ENCODE assay signal across 12 cellular contexts in the genomic region with DNA sequence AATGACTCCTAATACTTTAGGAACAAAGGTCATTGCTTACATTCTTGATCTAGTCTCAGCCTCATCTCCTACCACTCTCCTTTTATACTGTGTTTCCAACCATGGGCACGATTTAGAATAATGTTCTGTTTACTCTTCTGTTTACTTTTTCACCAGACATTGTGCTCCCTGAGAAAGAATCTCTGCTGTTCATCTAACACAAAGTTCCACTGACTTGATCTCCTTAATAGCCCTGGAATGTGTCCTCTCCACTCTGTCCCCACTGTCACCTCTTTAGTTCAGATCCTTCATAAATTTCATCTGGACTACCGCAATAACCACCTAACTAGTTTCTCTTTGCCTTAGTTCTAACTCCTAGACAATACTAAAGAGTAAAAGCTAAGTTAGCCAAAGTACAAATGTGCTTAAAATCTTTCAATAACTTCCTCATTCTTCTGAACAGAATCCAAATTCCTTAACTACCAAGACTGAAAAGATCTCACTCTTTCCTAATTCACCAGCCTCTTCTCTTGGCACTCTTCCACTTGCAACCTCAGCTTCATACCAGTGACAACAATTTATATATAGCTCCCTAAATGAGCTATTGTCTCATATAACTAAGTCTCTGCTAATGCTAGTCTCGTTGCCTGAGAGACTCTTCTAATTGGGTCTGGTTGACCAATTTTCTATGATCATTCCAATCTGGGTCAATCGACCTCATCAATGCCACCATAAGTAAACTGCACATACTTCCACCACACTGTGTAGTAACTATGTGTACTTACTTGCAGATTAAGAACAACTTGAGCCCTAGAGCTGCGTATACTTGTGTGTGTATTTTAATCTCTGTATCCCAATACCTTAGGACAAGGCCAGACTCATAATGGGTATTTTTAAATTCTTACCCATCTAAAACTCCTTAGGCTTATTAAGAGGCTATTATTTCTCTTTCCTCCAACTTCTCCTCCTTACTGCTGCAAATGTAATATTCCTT.
A peak's percentile ranks its signal among the peaks of the same experiment; 100 is the strongest.
DNase-seq lines count a peak whose midpoint lies in the region; ATAC-seq, FAIRE-seq and TF ChIP-seq lines count a peak whose summit lies in the region.
"Had no signal": no experiment of that assay in that cellular context is flagged by ENCODE, and none has a peak within 500 bp of the region (broad histone marks: within the 10 kb centered on the region; RNA-seq: fewer than 3 reads in every experiment).

No MANE protein-coding gene starts in this region.

- H3K27me3 ChIP-seq in IMR-90 (ENCODE audit: control insufficient read depth, insufficient read depth, low read length) (no peaks in the 10 kb centered on the region), bronchial epithelial cell (ENCODE audit: control insufficient read depth, insufficient read depth, low read length) (no peaks in the 10 kb centered on the region), keratinocyte (ENCODE audit: control insufficient read depth, extremely low read depth, insufficient read depth, low read length) (no peaks in the 10 kb centered on the region)

- FAIRE-seq in bronchial epithelial cell (lab: Jason Lieb, UNC) = no peak
- peak; percentile 48 for FAIRE-seq in keratinocyte (lab: Jason Lieb, UNC)

- H3K79me2 ChIP-seq in keratinocyte (ENCODE audit: control insufficient read depth, insufficient read depth, low read length) = no peaks in the 10 kb centered on the region

- peak overlapping the region; percentile 38; the same call in 1 of the 2 replicates for H4K5ac ChIP-seq in IMR-90 (ENCODE audit: low read depth, low read length)

- peak overlapping the region; percentile 45 for H2BK20ac ChIP-seq in IMR-90 (ENCODE audit: low read depth, low read length)

- H3K4me2 ChIP-seq in IMR-90 (ENCODE audit: low read depth, low read length) (peak overlapping the region; percentile 85; the same call in 1 of the 2 replicates), keratinocyte (ENCODE audit: control insufficient read depth, extremely low read depth, insufficient read depth, low read depth, low read length) (peak overlapping the region; percentile 25)

- H2BK5ac ChIP-seq in IMR-90 (ENCODE audit: low read depth, low read length, poor library complexity, severe bottlenecking) = peak overlapping the region; percentile 67

- no peak overlapping the region for H3K27ac Mint-ChIP-seq in activated CD4-positive, alpha-beta T cell treated with anti-CD3 and anti-CD28 coated beads, Interleukin-2, amount 10 ng/mL, durations not matched to agents 24 days and 14 days
- H3K27ac Mint-ChIP-seq: CD4-positive, CD25-positive, alpha-beta regulatory T cell; effector memory CD8-positive, alpha-beta T cell had no signal

- peak overlapping the region; percentile 19 for H3K56ac ChIP-seq in IMR-90 (ENCODE audit: extremely low read depth, insufficient read depth, low read length)

- H3K9me3 ChIP-seq in IMR-90 (ENCODE audit: control insufficient read depth, insufficient read depth, low read length) (no peaks in the 10 kb centered on the region), keratinocyte (ENCODE audit: control insufficient read depth, low read depth, low read length) (no peaks in the 10 kb centered on the region)

- no peak overlapping the region for H2AK9ac ChIP-seq in IMR-90 (replicated peaks; ENCODE audit: low read depth, low read length, poor library complexity)

- H3K36me3 ChIP-seq in IMR-90 (ENCODE audit: control insufficient read depth, insufficient read depth, low read length) (no peaks in the 10 kb centered on the region), bronchial epithelial cell (ENCODE audit: control insufficient read depth, insufficient read depth, low read length) (no peaks in the 10 kb centered on the region), keratinocyte (ENCODE audit: control insufficient read depth in 2 of 2, extremely low read depth in 1 of 2, insufficient read depth in 2 of 2, low read length in 2 of 2) (peaks cover 2 to 3% of the 10 kb centered on the region in 2 experiments)

- dilution Hi-C loops in IMR-90 (cut with HindIII; ENCODE audit: low sequenced_read_pairs, unreplicated experiment) (no loop called here), keratinocyte (cut with MboI; ENCODE audit: extremely low pct_ligation_motif_present, low sequenced_read_pairs) (no loop called here)

- 60% methylated on average over 1 of the region's 5 CpGs; no CpG with 5 or more reads in 1 of the 2 experiments for WGBS in IMR-90 (ENCODE audit: extremely low coverage in 2 of 2, insufficient read length in 1 of 2), 2 experiments

- H3K4me1 ChIP-seq in IMR-90 (ENCODE audit: control insufficient read depth, insufficient read depth, low read length) (no peaks in the 10 kb centered on the region; the same call in 1 of the 2 replicates), keratinocyte (ENCODE audit: control insufficient read depth, extremely low read depth, insufficient read depth, low read length) (peaks cover 6% of the 10 kb centered on the region)

- CTCF ChIA-PET in IMR-90 (lab: Yijun Ruan, JAX) = no interaction called here

- peak overlapping the region; percentile 33; the same call in 1 of the 2 replicates for H3K9ac ChIP-seq in IMR-90 (ENCODE audit: low read depth, low read length)
- H3K9ac ChIP-seq in keratinocyte (ENCODE audit: control insufficient read depth, extremely low read depth, insufficient read depth, low read length) = no peak overlapping the region

- peak overlapping the region; percentile 11 to 47; a peak in 3 of 4 replicates for H4K8ac ChIP-seq in IMR-90 (ENCODE audit: low read depth in 2 of 2, low read length in 2 of 2)

- H2BK15ac ChIP-seq in IMR-90 (ENCODE audit: low read depth, low read length) = 0 out of 3 replicates have a peak overlapping the region, but pooled peaks have one; percentile 51

- H3K9me3 Mint-ChIP-seq in activated CD4-positive, alpha-beta T cell treated with anti-CD3 and anti-CD28 coated beads, Interleukin-2, amount 10 ng/mL, durations not matched to agents 24 days and 14 days = no peaks in the 10 kb centered on the region
- H3K9me3 Mint-ChIP-seq: CD4-positive, CD25-positive, alpha-beta regulatory T cell; effector memory CD8-positive, alpha-beta T cell had no signal

- peak overlapping the region; percentile 73 for H3K14ac ChIP-seq in IMR-90 (replicated peaks; ENCODE audit: low read depth, low read length)

- no peaks in the 10 kb centered on the region for H3K27me3 Mint-ChIP-seq in activated CD4-positive, alpha-beta T cell treated with anti-CD3 and anti-CD28 coated beads, Interleukin-2, amount 10 ng/mL, durations not matched to agents 24 days and 14 days
- H3K27me3 Mint-ChIP-seq: CD4-positive, CD25-positive, alpha-beta regulatory T cell; effector memory CD8-positive, alpha-beta T cell had no signal

- no peak overlapping the region for H2AFZ ChIP-seq in IMR-90 (replicated peaks; ENCODE audit: low read length, poor library complexity)
- no peak overlapping the region for H2AFZ ChIP-seq in keratinocyte (ENCODE audit: control insufficient read depth, low read length)

- H3K79me1 ChIP-seq in IMR-90 (ENCODE audit: low read depth in 1 of 2, low read length in 2 of 2) = no peaks in the 10 kb centered on the region

- no peak overlapping the region; the same call in 1 of the 2 replicates for H2AK5ac ChIP-seq in IMR-90 (ENCODE audit: low read depth, low read length)

- H3K18ac ChIP-seq in IMR-90 (ENCODE audit: low read depth, low read length) = peak overlapping the region; percentile 78; the same call in 1 of the 2 replicates

- no peak for TF ChIP-seq POLR2A in IMR-90 (IDR thresholded peaks at IDR 0.05; ENCODE audit: low read depth, low read length)

- 0 out of 2 replicates have a peak overlapping the region, but pooled peaks have one; percentile 46 for H3K23ac ChIP-seq in IMR-90 (ENCODE audit: low read depth, low read length)

- intact Hi-C loops in IMR-90 (cut with micrococcal nuclease) = no loop called here
- intact Hi-C loops in activated CD4-positive, alpha-beta T cell treated with anti-CD3 and anti-CD28 coated beads, Interleukin-2, amount 10 ng/mL, durations not matched to agents 24 days and 14 days (cut with micrococcal nuclease) = no loop called here

- H3K4ac ChIP-seq in IMR-90 (ENCODE audit: low read depth, low read length) = peak overlapping the region; percentile 30; the same call in 1 of the 2 replicates

- peak overlapping the region; percentile 78 for H2BK120ac ChIP-seq in IMR-90 (ENCODE audit: low read depth, low read length)

- H4K20me1 ChIP-seq in IMR-90 (ENCODE audit: insufficient read depth, low read length) (no peaks in the 10 kb centered on the region), keratinocyte (ENCODE audit: control insufficient read depth, extremely low read depth, insufficient read depth, low read length) (no peaks in the 10 kb centered on the region)

- in situ Hi-C loops in ACHN (cut with HindIII; ENCODE audit: low pct_ligation_motif_present, low pct_unique_long_range_greater_than_20kb, low sequenced_read_pairs) (no loop called here), IMR-90 (cut with MboI; ENCODE audit: low sequenced_read_pairs) (no loop called here)

- H3K9me1 ChIP-seq in IMR-90 (ENCODE audit: insufficient read depth, low read length) (no peaks in the 10 kb centered on the region), keratinocyte (ENCODE audit: control insufficient read depth, extremely low read depth, insufficient read depth, low read length) (no peaks in the 10 kb centered on the region)

- no peak overlapping the region for H3K27ac ChIP-seq in IMR-90 (ENCODE audit: insufficient read depth, low read length)
- no peak overlapping the region for H3K27ac ChIP-seq in keratinocyte (ENCODE audit: control insufficient read depth, insufficient read depth, low read length)

- no peaks in the 10 kb centered on the region for H3K4me1 Mint-ChIP-seq in activated CD4-positive, alpha-beta T cell treated with anti-CD3 and anti-CD28 coated beads, Interleukin-2, amount 10 ng/mL, durations not matched to agents 24 days and 14 days

- DNase-seq in ACHN = peak; percentile 3
- DNase-seq in IMR-90 = peak; percentile 80
- DNase-seq in bronchial epithelial cell (ENCODE audit: low read depth) = peak; percentile 20
- no peak for DNase-seq in keratinocyte (ENCODE audit: low read depth, low spot score)
- DNase-seq in activated CD4-positive, alpha-beta T cell treated with anti-CD3 and anti-CD28 coated beads, Interleukin-2, amount 10 ng/mL, durations not matched to agents 24 days and 14 days = no peak
- no peak for DNase-seq in NCI-H526 treated with DMSO at 0.1 percent for 48 hours (lab: John Stamatoyannopoulos, UW)
- no peak for DNase-seq in iPS-NIHi11 (ENCODE audit: low spot score)
- DNase-seq: activated naive CD4-positive, alpha-beta T cell; CD4-positive, CD25-positive, alpha-beta regulatory T cell; effector memory CD8-positive, alpha-beta T cell; posterior cingulate gyrus had no signal

- H3K4me3 Mint-ChIP-seq in activated CD4-positive, alpha-beta T cell treated with anti-CD3 and anti-CD28 coated beads, Interleukin-2, amount 10 ng/mL, durations not matched to agents 24 days and 14 days = no peak overlapping the region
- H3K4me3 Mint-ChIP-seq: CD4-positive, CD25-positive, alpha-beta regulatory T cell; effector memory CD8-positive, alpha-beta T cell had no signal

- POLR2A ChIA-PET in IMR-90 (lab: Charles Lee; ENCODE audit: unreplicated experiment) = no interaction called here

- peak overlapping the region; percentile 16; the same call in 1 of the 2 replicates for H3K4me3 ChIP-seq in IMR-90 (ENCODE audit: insufficient read depth, low read depth, low read length)
- H3K4me3 ChIP-seq in bronchial epithelial cell (ENCODE audit: low read depth, low read length) = no peak overlapping the region
- H3K4me3 ChIP-seq in keratinocyte (ENCODE audit: control insufficient read depth in 2 of 3, extremely low read depth in 1 of 3, insufficient read depth in 2 of 3, low read depth in 1 of 3, low read length in 3 of 3) = no peak overlapping the region

- H3K36me3 Mint-ChIP-seq in activated CD4-positive, alpha-beta T cell treated with anti-CD3 and anti-CD28 coated beads, Interleukin-2, amount 10 ng/mL, durations not matched to agents 24 days and 14 days (ENCODE audit: low read depth) = peaks cover 3% of the 10 kb centered on the region

- TF ChIP-seq CTCF in IMR-90 (conservative IDR thresholded peaks at IDR 0.05; ENCODE audit: low read depth, low read length) = no peak
- no peak for TF ChIP-seq CTCF in bronchial epithelial cell (IDR thresholded peaks at IDR 0.05; ENCODE audit: insufficient read depth, low read length, severe bottlenecking)
- no peak for TF ChIP-seq CTCF in keratinocyte (optimal IDR thresholded peaks at IDR 0.05 in 1 of 3, IDR thresholded peaks at IDR 0.05 in 1 of 3, conservative IDR thresholded peaks at IDR 0.05 in 1 of 3; ENCODE audit: extremely low read depth in 1 of 3, insufficient read depth in 2 of 3, low read length in 3 of 3)

- ATAC-seq in IMR-90 (ENCODE audit: low read depth) (peak; percentile 81), GM21423 (IDR thresholded peaks at IDR 0.05; ENCODE audit: unreplicated experiment) (no peak)
- ATAC-seq: effector memory CD8-positive, alpha-beta T cell had no signal

- TF ChIP-seq RAD21 in IMR-90 (IDR thresholded peaks at IDR 0.05; ENCODE audit: low read length) = no peak

- BruUV-seq in IMR-90 (replicated peaks; lab: Mats Ljungman, UMichigan) = no TSS peak

- H4K91ac ChIP-seq in IMR-90 (ENCODE audit: insufficient read depth, low read depth, low read length) = peak overlapping the region; percentile 47; the same call in 1 of the 2 replicates

Comparison
In these comparisons a context has a peak if more than half of its experiments do, and no peak if none do; other contexts are left out.
1. DNase-seq: peak in ACHN (single experiment), IMR-90 (single experiment) and bronchial epithelial cell (single experiment); none in keratinocyte (single experiment), activated CD4-positive, alpha-beta T cell treated with anti-CD3 and anti-CD28 coated beads, Interleukin-2, amount 10 ng/mL, durations not matched to agents 24 days and 14 days (single experiment), NCI-H526 treated with DMSO at 0.1 percent for 48 hours (single experiment) and iPS-NIHi11 (single experiment).